ENCODE assay signal across 9 cellular contexts in genomic region chr2:47172922-47173695, GRCh38. TPM values are rescaled to one million over a fixed set of nuclear protein-coding genes. Genes with fewer than 3 reads are reported as not detected.
DNase-seq lines count a peak whose midpoint lies in the region; ATAC-seq and TF ChIP-seq lines count a peak whose summit lies in the region.
"Had no signal": no experiment of that assay in that cellular context is flagged by ENCODE, and none has a peak within 500 bp of the region (broad histone marks: within the 10 kb centered on the region; RNA-seq: fewer than 3 reads in every experiment).

No MANE protein-coding gene starts in this region.

- no peak for TF ChIP-seq CTCF in BJ (IDR thresholded peaks at IDR 0.05; ENCODE audit: insufficient read depth, low read depth, low read length)
- no peak for TF ChIP-seq CTCF in Loucy (conservative IDR thresholded peaks at IDR 0.05; ENCODE audit: low read length)
- no peak for TF ChIP-seq CTCF in nephron progenitor cell (IDR thresholded peaks at IDR 0.05)

- no peaks in the 10 kb centered on the region for H3K27me3 Mint-ChIP-seq in dendritic cell treated with granulocyte-macrophage colony-stimulating factor and Interleukin-4, amounts not matched to agents 40 ng/mL and 50 ng/mL, for 4 days
- H3K27me3 Mint-ChIP-seq in nephron progenitor cell (ENCODE audit: low read depth, poor library complexity): no peaks in the 10 kb centered on the region

- DNase-seq in BJ (ENCODE audit: low read depth) (no peak), nephron progenitor cell (no peak), NCI-H524 (lab: John Stamatoyannopoulos, UW) (no peak), GOT3 (lab: John Stamatoyannopoulos, UW) (no peak)
- DNase-seq: activated effector memory CD4-positive, alpha-beta T cell treated with anti-CD3 and anti-CD28 coated beads, Interleukin-2, amount 50 U/mL, for 16 hours had no signal

- POLR2A ChIA-PET in BJ (lab: Charles Lee): interaction anchor here (0.6 to 1.1 kb wide), 4 partner anchors 10 to 150 kb away, joined by 3 to 9 read pairs (median 5); no protein-coding TSS in a partner anchor

- no peaks in the 10 kb centered on the region for H3F3A ChIP-seq in Loucy (ENCODE audit: low read depth)

- H3K27ac Mint-ChIP-seq in dendritic cell treated with granulocyte-macrophage colony-stimulating factor and Interleukin-4, amounts not matched to agents 40 ng/mL and 50 ng/mL, for 4 days: no peak overlapping the region
- H3K27ac Mint-ChIP-seq in nephron progenitor cell: peak overlapping the region; percentile 24

- intact Hi-C loops in dendritic cell treated with granulocyte-macrophage colony-stimulating factor and Interleukin-4, amounts not matched to agents 40 ng/mL and 50 ng/mL, for 4 days (cut with micrococcal nuclease): no loop called here

- H3K36me3 ChIP-seq in BJ (ENCODE audit: control insufficient read depth, insufficient read depth, low read length): peaks cover 3% of the 10 kb centered on the region
- H3K36me3 ChIP-seq in Loucy (ENCODE audit: insufficient read depth, low read length): peaks cover 41% of the 10 kb centered on the region

- H3K9me2 ChIP-seq in Loucy (replicated peaks; ENCODE audit: low read depth, low read length): no peaks in the 10 kb centered on the region

- H2AFZ ChIP-seq in Loucy (ENCODE audit: low read length): no peak overlapping the region

- H3K4me1 ChIP-seq in Loucy (ENCODE audit: insufficient read depth, low read length, poor library complexity, severe bottlenecking): peaks cover 58% of the 10 kb centered on the region

- peaks cover 65% of the 10 kb centered on the region for H3K36me3 Mint-ChIP-seq in dendritic cell treated with granulocyte-macrophage colony-stimulating factor and Interleukin-4, amounts not matched to agents 40 ng/mL and 50 ng/mL, for 4 days (ENCODE audit: low read depth)
- peaks cover 29% of the 10 kb centered on the region for H3K36me3 Mint-ChIP-seq in nephron progenitor cell (ENCODE audit: low read depth)

- peaks cover 75% of the 10 kb centered on the region for H4K20me1 ChIP-seq in Loucy (ENCODE audit: insufficient read depth, low read length, poor library complexity, severe bottlenecking)

- H3K27me3 ChIP-seq in BJ (ENCODE audit: control insufficient read depth, insufficient read depth, low read length): no peaks in the 10 kb centered on the region
- H3K27me3 ChIP-seq in Loucy (ENCODE audit: insufficient read depth, low read length, poor library complexity, severe bottlenecking): peaks cover 10% of the 10 kb centered on the region

- H3K9ac ChIP-seq in Loucy (ENCODE audit: low read depth, low read length, poor library complexity, severe bottlenecking): peak overlapping the region; percentile 100

- no peak for ATAC-seq in HG03521 (IDR thresholded peaks at IDR 0.05; ENCODE audit: unreplicated experiment)
- no peak for ATAC-seq in HG02759 (IDR thresholded peaks at IDR 0.05; ENCODE audit: unreplicated experiment)

- H3K9me3 Mint-ChIP-seq in dendritic cell treated with granulocyte-macrophage colony-stimulating factor and Interleukin-4, amounts not matched to agents 40 ng/mL and 50 ng/mL, for 4 days: no peaks in the 10 kb centered on the region
- H3K9me3 Mint-ChIP-seq in nephron progenitor cell: peaks cover 3% of the 10 kb centered on the region

- H3K4me1 Mint-ChIP-seq in dendritic cell treated with granulocyte-macrophage colony-stimulating factor and Interleukin-4, amounts not matched to agents 40 ng/mL and 50 ng/mL, for 4 days (ENCODE audit: low read depth): peaks cover 48% of the 10 kb centered on the region
- peaks cover 76% of the 10 kb centered on the region for H3K4me1 Mint-ChIP-seq in nephron progenitor cell

- CTCF ChIA-PET in BJ (lab: Yijun Ruan, JAX): interaction anchor here (1.0 to 1.3 kb wide), 3 partner anchors 126 to 131 kb away, joined by 3 to 4 read pairs (median 3); no protein-coding TSS in a partner anchor

- H3K9me3 ChIP-seq in Loucy (ENCODE audit: insufficient read depth, low read depth, low read length): no peaks in the 10 kb centered on the region

- H3K4me3 ChIP-seq in BJ (ENCODE audit: low read depth, low read length) (peak overlapping the region; percentile 21), Loucy (ENCODE audit: low read length, poor library complexity, severe bottlenecking) (peak overlapping the region; percentile 97)

- peaks cover 88% of the 10 kb centered on the region for H3K79me2 ChIP-seq in Loucy (ENCODE audit: insufficient read depth, low read length)

- peak overlapping the region; percentile 87 for H3K4me3 Mint-ChIP-seq in dendritic cell treated with granulocyte-macrophage colony-stimulating factor and Interleukin-4, amounts not matched to agents 40 ng/mL and 50 ng/mL, for 4 days
- H3K4me3 Mint-ChIP-seq in nephron progenitor cell: peak overlapping the region; percentile 90

- H3K4me2 ChIP-seq in Loucy (ENCODE audit: low read depth, low read length, poor library complexity, severe bottlenecking): peak overlapping the region; percentile 99

RNA-seq across cellular contexts. Expression of gene CALM2, which starts 3.2 kb away (rescaled TPM):
- polyA plus RNA-seq in BJ (2011; rRNA removed): 352 and 844 TPM in 2 replicates
- polyA minus RNA-seq in BJ (2011; rRNA and poly(A)+ RNA removed): 109 and 136 TPM in 2 replicates

RNA-seq across cellular contexts. Expression of gene STPG4, which starts 18.0 kb away (rescaled TPM):
- polyA plus RNA-seq in BJ (2011; rRNA removed): 0.06 TPM in 2 replicates
- 0.26 and 0.33 TPM in 2 replicates for polyA minus RNA-seq in BJ (2011; rRNA and poly(A)+ RNA removed)
